18 cellular contexts compared by ENCODE assay signal in genomic region chr6:13916230-13916944, GRCh38. TPM values are rescaled to one million over a fixed set of nuclear protein-coding genes. Genes with fewer than 3 reads are reported as not detected.
DNase-seq lines count a peak whose midpoint lies in the region; ATAC-seq and TF ChIP-seq lines count a peak whose summit lies in the region.
"Had no signal": no experiment of that assay in that cellular context is flagged by ENCODE, and none has a peak within 500 bp of the region (broad histone marks: within the 10 kb centered on the region; RNA-seq: fewer than 3 reads in every experiment).

No MANE protein-coding gene starts in this region.

- no peak for DNase-seq in SK-N-SH
- DNase-seq in PC-3, result peak; percentile 65
- peak; percentile 66 for DNase-seq in epithelial cell of esophagus (ENCODE audit: low read depth)
- no peak for DNase-seq in upper lobe of right lung
- no peak for DNase-seq in occipital lobe (lab: John Stamatoyannopoulos, UW)
- no peak for DNase-seq in stimulated activated naive CD8-positive, alpha-beta T cell treated with anti-CD3 and anti-CD28 coated beads, Interleukin-15, amount 100 ng/mL, for 72 hours
- no peak for DNase-seq in DMS53 (lab: John Stamatoyannopoulos, UW)
- DNase-seq: activated CD4-positive, alpha-beta memory T cell treated with anti-CD3 and anti-CD28 coated beads, Interleukin-2, amount 10 ng/mL, durations not matched to agents 7 days and 5 days; activated naive CD4-positive, alpha-beta T cell treated with Interleukin-2 at 50 U/mL for 16 hours; DMS79; mucosa of descending colon; NCI-H1092 treated with DMSO at 0.1 percent for 48 hours; stimulated activated CD4-positive, alpha-beta T cell treated with anti-CD3 and anti-CD28 coated beads, Interleukin-1b, Interleukin-23, amount 100 ng/mL, for 48 hours had no signal

- H3K9ac ChIP-seq in SK-N-SH (no peak overlapping the region), PC-3 (ENCODE audit: low read length) (no peak overlapping the region)

- 96% methylated on average over 5 of the region's 5 CpGs for WGBS in SK-N-SH (ENCODE audit: low lambda C conversion rate)

- H3K4me3 ChIP-seq in SK-N-SH (ENCODE audit: low read depth in 2 of 2, low read length in 1 of 2) (no peak overlapping the region), PC-3 (ENCODE audit: low read length) (no peak overlapping the region), epithelial cell of esophagus (ENCODE audit: low read length) (no peak overlapping the region), upper lobe of right lung (no peak overlapping the region)
- H3K4me3 ChIP-seq: GM23338, mucosa of descending colon, vagina had no signal

- H3K27ac Mint-ChIP-seq in stimulated activated naive CD8-positive, alpha-beta T cell treated with anti-CD3 and anti-CD28 coated beads, Interleukin-15, amount 100 ng/mL, for 72 hours, result no peak overlapping the region
- H3K27ac Mint-ChIP-seq: activated CD4-positive, alpha-beta memory T cell treated with anti-CD3 and anti-CD28 coated beads, Interleukin-2, amount 10 ng/mL, durations not matched to agents 7 days and 5 days; GM23338; progenitor cell of endocrine pancreas; T-helper 1 cell treated with Interleukin-12 subunit alpha and Interleukin-12 subunit beta and Interleukin-4 antibody, amounts not matched to agents 30 μg/mL and 1 μg/mL, for 36 hours had no signal

- no peak overlapping the region for H3K4me2 ChIP-seq in SK-N-SH
- no peak overlapping the region for H3K4me2 ChIP-seq in PC-3 (ENCODE audit: low read length)
- H3K4me2 ChIP-seq: GM23338 had no signal

- TF ChIP-seq CTCF in SK-N-SH (IDR thresholded peaks at IDR 0.05) (no peak), PC-3 (conservative IDR thresholded peaks at IDR 0.05; ENCODE audit: low read depth, low read length) (no peak), epithelial cell of esophagus (IDR thresholded peaks at IDR 0.05; ENCODE audit: insufficient read depth, low read depth, low read length, missing control alignments) (no peak), upper lobe of right lung (IDR thresholded peaks at IDR 0.05) (no peak)

- H3K79me2 ChIP-seq in SK-N-SH (ENCODE audit: insufficient read depth) (no peaks in the 10 kb centered on the region), PC-3 (ENCODE audit: low read length) (no peaks in the 10 kb centered on the region)

- no peaks in the 10 kb centered on the region for H3K4me1 Mint-ChIP-seq in stimulated activated naive CD8-positive, alpha-beta T cell treated with anti-CD3 and anti-CD28 coated beads, Interleukin-15, amount 100 ng/mL, for 72 hours
- H3K4me1 Mint-ChIP-seq: activated CD4-positive, alpha-beta memory T cell treated with anti-CD3 and anti-CD28 coated beads, Interleukin-2, amount 10 ng/mL, durations not matched to agents 7 days and 5 days had no signal

- H2AFZ ChIP-seq in SK-N-SH (ENCODE audit: low read depth) (no peak overlapping the region), PC-3 (ENCODE audit: low read length) (no peak overlapping the region)
- H2AFZ ChIP-seq: GM23338 had no signal

- H3K27me3 ChIP-seq in SK-N-SH (ENCODE audit: insufficient read depth) (no peaks in the 10 kb centered on the region), PC-3 (ENCODE audit: low read length) (no peaks in the 10 kb centered on the region), upper lobe of right lung (no peaks in the 10 kb centered on the region)
- H3K27me3 ChIP-seq: vagina had no signal

- POLR2A ChIA-PET in SK-N-SH (lab: Yijun Ruan, JAX), result no interaction called here
- POLR2A ChIA-PET in PC-3 (lab: Charles Lee; ENCODE audit: unreplicated experiment), result no interaction called here

- intact Hi-C loops in PC-3 (cut with micrococcal nuclease) (no loop called here), upper lobe of right lung (cut with DNase I) (loop anchor here (10.0 kb wide), 1 partner anchor 138 kb away; no protein-coding TSS in a partner anchor)

- TF ChIP-seq RAD21 in SK-N-SH (IDR thresholded peaks at IDR 0.05; ENCODE audit: low read length), result no peak

- peaks cover 33% of the 10 kb centered on the region for H3K27me3 Mint-ChIP-seq in stimulated activated naive CD8-positive, alpha-beta T cell treated with anti-CD3 and anti-CD28 coated beads, Interleukin-15, amount 100 ng/mL, for 72 hours

- no peaks in the 10 kb centered on the region for H3K9me3 Mint-ChIP-seq in stimulated activated naive CD8-positive, alpha-beta T cell treated with anti-CD3 and anti-CD28 coated beads, Interleukin-15, amount 100 ng/mL, for 72 hours
- H3K9me3 Mint-ChIP-seq: activated CD4-positive, alpha-beta memory T cell treated with anti-CD3 and anti-CD28 coated beads, Interleukin-2, amount 10 ng/mL, durations not matched to agents 7 days and 5 days; GM23338; T-helper 1 cell treated with Interleukin-12 subunit alpha and Interleukin-12 subunit beta and Interleukin-4 antibody, amounts not matched to agents 30 μg/mL and 1 μg/mL, for 36 hours had no signal

- H3K27ac ChIP-seq in SK-N-SH (ENCODE audit: low read depth in 2 of 2, low read length in 1 of 2) (no peak overlapping the region), PC-3 (ENCODE audit: low read length) (no peak overlapping the region), upper lobe of right lung (peak overlapping the region; percentile 39)
- H3K27ac ChIP-seq: vagina had no signal

- H3K36me3 ChIP-seq in SK-N-SH (replicated peaks in 1 of 2; ENCODE audit: control insufficient read depth in 1 of 2, insufficient read depth in 2 of 2, low read length in 1 of 2), result no peaks in the 10 kb centered on the region
- no peaks in the 10 kb centered on the region for H3K36me3 ChIP-seq in PC-3 (ENCODE audit: low read depth, low read length)
- H3K36me3 ChIP-seq in upper lobe of right lung, result no peaks in the 10 kb centered on the region
- H3K36me3 ChIP-seq: vagina had no signal

- no TSS peak for BruUV-seq in PC-3 (replicated peaks; lab: Mats Ljungman, UMichigan)

- ATAC-seq in SK-N-SH treated with all-trans-retinoic acid at 6 μM for 48 hours (no peak), PC-3 (peak; percentile 55), upper lobe of right lung (peak; percentile 16)
- ATAC-seq in stimulated activated naive CD8-positive, alpha-beta T cell treated with anti-CD3 and anti-CD28 coated beads, Interleukin-15, amount 100 ng/mL, for 72 hours, result no peak
- ATAC-seq: mucosa of descending colon had no signal

- CTCF ChIA-PET in SK-N-SH (lab: Yijun Ruan, JAX) (interaction anchor here (0.6 to 6.1 kb wide), 4 partner anchors 8 to 151 kb away, joined by 3 to 60 read pairs (median 6); no protein-coding TSS in a partner anchor), PC-3 (lab: Charles Lee) (no interaction called here)

- H3K9me3 ChIP-seq in SK-N-SH, result no peaks in the 10 kb centered on the region
- H3K9me3 ChIP-seq in PC-3 (ENCODE audit: low read length), result no peaks in the 10 kb centered on the region
- no peaks in the 10 kb centered on the region for H3K9me3 ChIP-seq in upper lobe of right lung
- H3K9me3 ChIP-seq: mucosa of descending colon, vagina had no signal

- H3F3A ChIP-seq in SK-N-SH (replicated peaks; ENCODE audit: insufficient read depth) (no peaks in the 10 kb centered on the region), PC-3 (ENCODE audit: low read length, unreplicated experiment) (no peaks in the 10 kb centered on the region)

- no peak overlapping the region for H3K4me3 Mint-ChIP-seq in stimulated activated naive CD8-positive, alpha-beta T cell treated with anti-CD3 and anti-CD28 coated beads, Interleukin-15, amount 100 ng/mL, for 72 hours
- H3K4me3 Mint-ChIP-seq: activated CD4-positive, alpha-beta memory T cell treated with anti-CD3 and anti-CD28 coated beads, Interleukin-2, amount 10 ng/mL, durations not matched to agents 7 days and 5 days; GM23338; T-helper 1 cell treated with Interleukin-12 subunit alpha and Interleukin-12 subunit beta and Interleukin-4 antibody, amounts not matched to agents 30 μg/mL and 1 μg/mL, for 36 hours had no signal

- peaks cover 9 to 16% of the 10 kb centered on the region in 2 experiments; a peak in 2 of 4 replicates for H3K4me1 ChIP-seq in SK-N-SH (ENCODE audit: control insufficient read depth in 1 of 2, insufficient read depth in 2 of 2, low read depth in 1 of 2, low read length in 1 of 2)
- H3K4me1 ChIP-seq in PC-3 (ENCODE audit: insufficient read depth, low read length), result peaks cover 28% of the 10 kb centered on the region
- peaks cover 10% of the 10 kb centered on the region for H3K4me1 ChIP-seq in upper lobe of right lung
- H3K4me1 ChIP-seq: vagina had no signal

- H4K20me1 ChIP-seq in SK-N-SH (ENCODE audit: insufficient read depth) (no peaks in the 10 kb centered on the region), PC-3 (ENCODE audit: low read length) (no peaks in the 10 kb centered on the region)

- H3K9me2 ChIP-seq in SK-N-SH (no peaks in the 10 kb centered on the region), PC-3 (replicated peaks; ENCODE audit: low read length) (no peaks in the 10 kb centered on the region)

- TF ChIP-seq EP300 in SK-N-SH (IDR thresholded peaks at IDR 0.05; ENCODE audit: borderline replicate concordance in 1 of 2, low read depth in 1 of 2, low read length in 1 of 2), result no peak

TF ChIP-seq in SK-N-SH, 30 proteins besides CTCF, POLR2A, EP300 and RAD21 (continues in another document):
- TF ChIP-seq MAX (IDR thresholded peaks at IDR 0.05; ENCODE audit: low read depth) (no peak), YY1 (IDR thresholded peaks at IDR 0.05; ENCODE audit: low read depth) (no peak), POLR2AphosphoS5 (IDR thresholded peaks at IDR 0.05; ENCODE audit: low read depth, low read length) (no peak)

TF ChIP-seq in SK-N-SH treated with all-trans-retinoic acid at 6 μM for 48 hours, 23 proteins besides CTCF, POLR2A, EP300 and RAD21 (continues in another document):
- no peak for TF ChIP-seq ZNF70 (CRISPR knock-in tag; IDR thresholded peaks at IDR 0.05)
- no peak for TF ChIP-seq PATZ1 (CRISPR knock-in tag; IDR thresholded peaks at IDR 0.05; ENCODE audit: borderline replicate concordance)

RNA-seq across cellular contexts. Expression of gene RNF182, which starts 8.4 kb away (rescaled TPM):
- 8.0 and 10.9 TPM in 2 replicates for polyA plus RNA-seq in SK-N-SH (2012; rRNA removed)
- polyA plus RNA-seq in SK-N-SH (2012; cell fraction: cytosol; rRNA removed), result 8.7 and 9.7 TPM in 2 replicates
- 7.6 and 8.8 TPM in 2 replicates for polyA plus RNA-seq in SK-N-SH (2012; cell fraction: nucleus; rRNA removed)
- total RNA-seq in PC-3 (2014; rRNA removed), result 20.2 and 24.7 TPM in 2 replicates
- total RNA-seq in upper lobe of right lung, result 6.1 TPM
- 73.6 TPM for total RNA-seq in occipital lobe
- total RNA-seq: activated CD4-positive, alpha-beta memory T cell treated with anti-CD3 and anti-CD28 coated beads, Interleukin-2, amount 10 ng/mL, durations not matched to agents 7 days and 5 days had no signal

Comparison
In these comparisons a context has a peak if more than half of its experiments do, and no peak if none do; other contexts are left out.
1. DNase-seq: peak in PC-3 (single experiment) and epithelial cell of esophagus (single experiment); none in SK-N-SH (single experiment), upper lobe of right lung (single experiment), occipital lobe (single experiment), stimulated activated naive CD8-positive, alpha-beta T cell treated with anti-CD3 and anti-CD28 coated beads, Interleukin-15, amount 100 ng/mL, for 72 hours (0 of 2) and DMS53 (single experiment).
2. ATAC-seq: peak in PC-3 (single experiment) and upper lobe of right lung (single experiment); none in SK-N-SH treated with all-trans-retinoic acid at 6 μM for 48 hours (single experiment) and stimulated activated naive CD8-positive, alpha-beta T cell treated with anti-CD3 and anti-CD28 coated beads, Interleukin-15, amount 100 ng/mL, for 72 hours (single experiment).